29 cellular contexts compared by ENCODE assay signal in genomic region chr6:146422789-146423188, GRCh38.
"Had no signal": no experiment of that assay in that cellular context is flagged by ENCODE, and none has a peak within 500 bp of the region (broad histone marks: within the 10 kb centered on the region; RNA-seq: fewer than 3 reads in every experiment).

No MANE protein-coding gene starts in this region.

- FAIRE-seq: islet of Langerhans, kidney, pancreas, small intestine had no signal

- H3K27ac Mint-ChIP-seq: nephron; stimulated activated effector memory CD8-positive, alpha-beta T cell treated with anti-CD3 and anti-CD28 coated beads, Interleukin-12 subunit alpha, Interleukin-12 subunit beta, amount 100 ng/mL, for 72 hours; type B pancreatic cell had no signal

- H3K27ac ChIP-seq: left lung, lower lobe of right lung, pancreas, prostate gland, sigmoid colon, spleen, tibial nerve, uterus had no signal

- DNase-seq: hypothalamus; immature natural killer cell; kidney; left colon; left lung; lower lobe of right lung; mammary epithelial cell; mesenchymal stem cell; naive thymus-derived CD8-positive, alpha-beta T cell; nucleus accumbens; pancreas; posterior cingulate gyrus; retina; right cardiac atrium; sigmoid colon; small intestine; spleen; stimulated activated CD4-positive, alpha-beta T cell treated with anti-CD3 and anti-CD28 coated beads, Interleukin-4, amount 100 ng/mL, for 24 hours; stimulated activated naive CD4-positive, alpha-beta T cell treated with Interleukin-2 at 50 U/mL for 16 hours; stimulated activated naive CD8-positive, alpha-beta T cell treated with anti-CD3 and anti-CD28 coated beads, Interleukin-15, amount 100 ng/mL, for 72 hours; substantia nigra; uterus had no signal

- H3K27me3 ChIP-seq: left lung, pancreas, sigmoid colon, spleen, tibial nerve, uterus had no signal

- H3K4me3 ChIP-seq: left lung, lower lobe of right lung, pancreas, prostate gland, sigmoid colon, spleen, tibial nerve, uterus had no signal

- H3K4me1 Mint-ChIP-seq: stimulated activated effector memory CD8-positive, alpha-beta T cell treated with anti-CD3 and anti-CD28 coated beads, Interleukin-12 subunit alpha, Interleukin-12 subunit beta, amount 100 ng/mL, for 72 hours; stimulated activated naive CD8-positive, alpha-beta T cell treated with anti-CD3 and anti-CD28 coated beads, Interleukin-15, amount 100 ng/mL, for 72 hours had no signal

- H3K4me1 ChIP-seq: left lung, lower lobe of right lung, pancreas, prostate gland, sigmoid colon, spleen, tibial nerve, uterus had no signal

- H3K9me3 Mint-ChIP-seq: nephron, neural crest cell, type B pancreatic cell had no signal

- H3K9me3 ChIP-seq: left lung, lower lobe of right lung, pancreas, prostate gland, sigmoid colon, spleen, tibial nerve, uterus had no signal

- H3K4me3 Mint-ChIP-seq: naive thymus-derived CD8-positive, alpha-beta T cell; nephron; neural crest cell; stimulated activated effector memory CD8-positive, alpha-beta T cell treated with anti-CD3 and anti-CD28 coated beads, Interleukin-12 subunit alpha, Interleukin-12 subunit beta, amount 100 ng/mL, for 72 hours; stimulated activated naive CD8-positive, alpha-beta T cell treated with anti-CD3 and anti-CD28 coated beads, Interleukin-15, amount 100 ng/mL, for 72 hours; type B pancreatic cell had no signal

- H3K36me3 ChIP-seq: left lung, lower lobe of right lung, pancreas, prostate gland, sigmoid colon, spleen, tibial nerve, uterus had no signal

- H3K27me3 Mint-ChIP-seq: stimulated activated naive CD8-positive, alpha-beta T cell treated with anti-CD3 and anti-CD28 coated beads, Interleukin-15, amount 100 ng/mL, for 72 hours had no signal

- H3K36me3 Mint-ChIP-seq: immature natural killer cell; naive thymus-derived CD8-positive, alpha-beta T cell; stimulated activated effector memory CD8-positive, alpha-beta T cell treated with anti-CD3 and anti-CD28 coated beads, Interleukin-12 subunit alpha, Interleukin-12 subunit beta, amount 100 ng/mL, for 72 hours; type B pancreatic cell had no signal

- ATAC-seq: left colon; left lung; lower lobe of right lung; naive thymus-derived CD8-positive, alpha-beta T cell; pancreas; right cardiac atrium; stimulated activated effector memory CD8-positive, alpha-beta T cell treated with anti-CD3 and anti-CD28 coated beads, Interleukin-12 subunit alpha, Interleukin-12 subunit beta, amount 100 ng/mL, for 72 hours; stimulated activated naive CD8-positive, alpha-beta T cell treated with anti-CD3 and anti-CD28 coated beads, Interleukin-15, amount 100 ng/mL, for 72 hours had no signal
